ENCODE assay signal across 1 cellular context in genomic region chr5:159263569-159263905, GRCh38.
A peak's percentile ranks its signal among the peaks of the same experiment; 100 is the strongest.
TF ChIP-seq lines count a peak whose summit lies in the region.

No MANE protein-coding gene starts in this region.

TF ChIP-seq in HepG2, 621 proteins besides CTCF, POLR2A, EP300 and RAD21 (continued from another document and continues in another):
- no peak for TF ChIP-seq AHDC1 (CRISPR knock-in tag; IDR thresholded peaks at IDR 0.05; ENCODE audit: borderline replicate concordance)
- no peak for TF ChIP-seq ZNF124 (CRISPR knock-in tag; IDR thresholded peaks at IDR 0.05)
- TF ChIP-seq MED8 (CRISPR knock-in tag; IDR thresholded peaks at IDR 0.05; ENCODE audit: insufficient replicate concordance): no peak
- TF ChIP-seq ZNF883 (CRISPR knock-in tag; IDR thresholded peaks at IDR 0.05; ENCODE audit: not compliant biosample characterization): peak; percentile 11
- no peak for TF ChIP-seq MYC (CRISPR knock-in tag; IDR thresholded peaks at IDR 0.05; ENCODE audit: borderline replicate concordance)
- 0 out of 2 replicates have a peak, but pooled peaks have one; percentile 5 for TF ChIP-seq ZNF780A (CRISPR knock-in tag; IDR thresholded peaks at IDR 0.05)
- TF ChIP-seq E2F5 (CRISPR knock-in tag; conservative IDR thresholded peaks at IDR 0.05): no peak
- TF ChIP-seq RARA (CRISPR knock-in tag; IDR thresholded peaks at IDR 0.05): no peak
- 0 out of 2 replicates have a peak, but pooled peaks have one; percentile 14 for TF ChIP-seq UBTF (CRISPR knock-in tag; IDR thresholded peaks at IDR 0.05)
- TF ChIP-seq ZBTB37 (CRISPR knock-in tag; IDR thresholded peaks at IDR 0.05): no peak
- TF ChIP-seq ZNF576 (CRISPR knock-in tag; IDR thresholded peaks at IDR 0.05): no peak
- TF ChIP-seq KAT2B (IDR thresholded peaks at IDR 0.05; ENCODE audit: borderline replicate concordance, low read depth, low read length): no peak
- no peak for TF ChIP-seq ZNF788 (CRISPR knock-in tag; IDR thresholded peaks at IDR 0.05; ENCODE audit: borderline replicate concordance)
- no peak for TF ChIP-seq HIC2 (CRISPR knock-in tag; IDR thresholded peaks at IDR 0.05; ENCODE audit: low read depth)
- no peak for TF ChIP-seq RERE (CRISPR knock-in tag; IDR thresholded peaks at IDR 0.05; ENCODE audit: low read depth)
- 0 out of 2 replicates have a peak, but pooled peaks have one; percentile 16 for TF ChIP-seq PHF21A (CRISPR knock-in tag; IDR thresholded peaks at IDR 0.05)
- no peak; the same call in 1 of the 2 replicates for TF ChIP-seq ZC3H4 (CRISPR knock-in tag; IDR thresholded peaks at IDR 0.05; ENCODE audit: borderline replicate concordance)
- TF ChIP-seq ZNF343 (CRISPR knock-in tag; IDR thresholded peaks at IDR 0.05): no peak
- TF ChIP-seq ATM (IDR thresholded peaks at IDR 0.05; ENCODE audit: borderline replicate concordance): no peak
- TF ChIP-seq ZNF816 (CRISPR knock-in tag; IDR thresholded peaks at IDR 0.05; ENCODE audit: borderline replicate concordance): no peak
- TF ChIP-seq ZNF251 (CRISPR knock-in tag; IDR thresholded peaks at IDR 0.05): no peak
- TF ChIP-seq PAX8 (CRISPR knock-in tag; IDR thresholded peaks at IDR 0.05; ENCODE audit: borderline replicate concordance): no peak
- no peak for TF ChIP-seq ZNF615 (CRISPR knock-in tag; IDR thresholded peaks at IDR 0.05; ENCODE audit: borderline replicate concordance)
- TF ChIP-seq AFF4 (CRISPR knock-in tag; IDR thresholded peaks at IDR 0.05): no peak
